1 cellular context compared by ENCODE assay signal in genomic region chr19:1825909-1826556, GRCh38.
TF ChIP-seq lines count a peak whose summit lies in the region.

No MANE protein-coding gene starts in this region.

TF ChIP-seq in K562, 482 proteins besides CTCF, POLR2A, EP300 and RAD21 (continued from another document and continues in another):
- no peak for TF ChIP-seq MGA (IDR thresholded peaks at IDR 0.05)
- no peak for TF ChIP-seq ID3 (CRISPR knock-in tag; IDR thresholded peaks at IDR 0.05)
- no peak for TF ChIP-seq ID3 (tag; IDR thresholded peaks at IDR 0.05)
- no peak for TF ChIP-seq CHCHD3 (CRISPR knock-in tag; IDR thresholded peaks at IDR 0.05)
- no peak for TF ChIP-seq SAFB (IDR thresholded peaks at IDR 0.05; ENCODE audit: borderline replicate concordance, low read depth, low read length)
- TF ChIP-seq SRSF3 (IDR thresholded peaks at IDR 0.05; ENCODE audit: insufficient read depth, low read length), result no peak
- no peak for TF ChIP-seq RAD51 (IDR thresholded peaks at IDR 0.05; ENCODE audit: borderline replicate concordance, low read depth)
- no peak for TF ChIP-seq PCBP1 (IDR thresholded peaks at IDR 0.05; ENCODE audit: low read depth, low read length, poor library complexity, severe bottlenecking)
- no peak for TF ChIP-seq SREBF2 (CRISPR knock-in tag; IDR thresholded peaks at IDR 0.05)
- TF ChIP-seq, protein P1, sequence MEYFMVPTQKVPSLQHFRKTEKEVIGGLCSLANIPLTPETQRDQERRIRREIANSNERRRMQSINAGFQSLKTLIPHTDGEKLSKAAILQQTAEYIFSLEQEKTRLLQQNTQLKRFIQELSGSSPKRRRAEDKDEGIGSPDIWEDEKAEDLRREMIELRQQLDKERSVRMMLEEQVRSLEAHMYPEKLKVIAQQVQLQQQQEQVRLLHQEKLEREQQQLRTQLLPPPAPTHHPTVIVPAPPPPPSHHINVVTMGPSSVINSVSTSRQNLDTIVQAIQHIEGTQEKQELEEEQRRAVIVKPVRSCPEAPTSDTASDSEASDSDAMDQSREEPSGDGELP (CRISPR knock-in tag; IDR thresholded peaks at IDR 0.05; ENCODE audit: borderline replicate concordance), result peak; percentile 96
- peak; percentile 32; the same call in 1 of the 2 replicates for TF ChIP-seq HMGXB4 (CRISPR knock-in tag; IDR thresholded peaks at IDR 0.05)
- no peak for TF ChIP-seq ZSCAN32 (CRISPR knock-in tag; IDR thresholded peaks at IDR 0.05)
- TF ChIP-seq CBX3 (IDR thresholded peaks at IDR 0.05; ENCODE audit: borderline replicate concordance in 1 of 2, low read length in 2 of 2), result no peak
- TF ChIP-seq SMAD1 (IDR thresholded peaks at IDR 0.05; ENCODE audit: low read depth, low read length, partially characterized antibody), result no peak
- TF ChIP-seq ZNF668 (CRISPR knock-in tag; IDR thresholded peaks at IDR 0.05), result no peak
- no peak for TF ChIP-seq RFX5 (IDR thresholded peaks at IDR 0.05; ENCODE audit: low read depth, low read length)
- no peak for TF ChIP-seq MCM5 (IDR thresholded peaks at IDR 0.05; ENCODE audit: low read depth)
- TF ChIP-seq CEBPZ (IDR thresholded peaks at IDR 0.05; ENCODE audit: borderline replicate concordance, low read depth, low read length), result no peak
- no peak for TF ChIP-seq RUNX1 (IDR thresholded peaks at IDR 0.05; ENCODE audit: low read depth)
- TF ChIP-seq, protein P2, sequence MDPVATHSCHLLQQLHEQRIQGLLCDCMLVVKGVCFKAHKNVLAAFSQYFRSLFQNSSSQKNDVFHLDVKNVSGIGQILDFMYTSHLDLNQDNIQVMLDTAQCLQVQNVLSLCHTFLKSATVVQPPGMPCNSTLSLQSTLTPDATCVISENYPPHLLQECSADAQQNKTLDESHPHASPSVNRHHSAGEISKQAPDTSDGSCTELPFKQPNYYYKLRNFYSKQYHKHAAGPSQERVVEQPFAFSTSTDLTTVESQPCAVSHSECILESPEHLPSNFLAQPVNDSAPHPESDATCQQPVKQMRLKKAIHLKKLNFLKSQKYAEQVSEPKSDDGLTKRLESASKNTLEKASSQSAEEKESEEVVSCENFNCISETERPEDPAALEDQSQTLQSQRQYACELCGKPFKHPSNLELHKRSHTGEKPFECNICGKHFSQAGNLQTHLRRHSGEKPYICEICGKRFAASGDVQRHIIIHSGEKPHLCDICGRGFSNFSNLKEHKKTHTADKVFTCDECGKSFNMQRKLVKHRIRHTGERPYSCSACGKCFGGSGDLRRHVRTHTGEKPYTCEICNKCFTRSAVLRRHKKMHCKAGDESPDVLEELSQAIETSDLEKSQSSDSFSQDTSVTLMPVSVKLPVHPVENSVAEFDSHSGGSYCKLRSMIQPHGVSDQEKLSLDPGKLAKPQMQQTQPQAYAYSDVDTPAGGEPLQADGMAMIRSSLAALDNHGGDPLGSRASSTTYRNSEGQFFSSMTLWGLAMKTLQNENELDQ (CRISPR knock-in tag; IDR thresholded peaks at IDR 0.05; ENCODE audit: borderline replicate concordance), result no peak
- TF ChIP-seq NKRF (IDR thresholded peaks at IDR 0.05; ENCODE audit: borderline replicate concordance), result peak; percentile 52; the same call in 1 of the 2 replicates
- TF ChIP-seq MNT (conservative IDR thresholded peaks at IDR 0.05), result peak; percentile 74 to 75
- TF ChIP-seq ZKSCAN8 (CRISPR knock-in tag; IDR thresholded peaks at IDR 0.05), result no peak
- no peak; the same call in 1 of the 2 replicates for TF ChIP-seq SP1 (CRISPR knock-in tag; IDR thresholded peaks at IDR 0.05)
- TF ChIP-seq ETS2 (tag; IDR thresholded peaks at IDR 0.05; ENCODE audit: borderline replicate concordance, poor library complexity, severe bottlenecking), result no peak
- no peak for TF ChIP-seq TCF7 (IDR thresholded peaks at IDR 0.05; ENCODE audit: borderline replicate concordance)
- TF ChIP-seq HNRNPUL1 (IDR thresholded peaks at IDR 0.05; ENCODE audit: low read length), result no peak
- no peak for TF ChIP-seq CHD2 (IDR thresholded peaks at IDR 0.05; ENCODE audit: low read depth, low read length)
- no peak for TF ChIP-seq ZNF717 (CRISPR knock-in tag; IDR thresholded peaks at IDR 0.05)
- TF ChIP-seq MAZ (CRISPR knock-in tag; conservative IDR thresholded peaks at IDR 0.05 in 1 of 2, IDR thresholded peaks at IDR 0.05 in 1 of 2), result peak; percentile 43 to 73; a peak in 2 of 4 replicates
- no peak for TF ChIP-seq ZNF408 (CRISPR knock-in tag; IDR thresholded peaks at IDR 0.05; ENCODE audit: low read depth)
